ENCODE assay signal across 18 cellular contexts in the genomic region with DNA sequence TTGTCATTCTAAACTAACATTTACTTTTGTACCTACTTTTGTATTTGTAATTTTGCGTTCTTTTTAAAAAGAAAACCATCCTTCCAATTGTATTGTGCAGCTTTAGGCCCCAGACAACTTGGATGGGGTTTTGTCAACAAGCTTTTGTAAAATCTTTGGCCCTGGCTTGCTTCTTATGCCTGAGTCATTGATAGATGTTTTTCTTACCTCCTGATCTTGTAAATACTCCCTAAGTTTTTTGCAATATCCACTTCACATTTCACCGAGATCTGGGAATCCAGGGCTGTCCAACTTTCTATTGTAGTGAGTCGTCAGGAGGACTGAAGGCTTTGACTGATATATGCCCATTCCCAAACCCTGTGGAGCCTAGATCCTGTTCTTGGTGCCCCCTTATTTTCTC.
A peak's percentile ranks its signal among the peaks of the same experiment; 100 is the strongest.
DNase-seq lines count a peak whose midpoint lies in the region; ATAC-seq and TF ChIP-seq lines count a peak whose summit lies in the region.
"Had no signal": no experiment of that assay in that cellular context is flagged by ENCODE, and none has a peak within 500 bp of the region (broad histone marks: within the 10 kb centered on the region; RNA-seq: fewer than 3 reads in every experiment).

No MANE protein-coding gene starts in this region.

- peak overlapping the region; percentile 24 for H3K27ac Mint-ChIP-seq in type B pancreatic cell
- H3K27ac Mint-ChIP-seq: B cell; CD4-positive, CD25-positive, alpha-beta regulatory T cell had no signal

- H3K9me3 ChIP-seq in PC-3 (ENCODE audit: low read length) (no peaks in the 10 kb centered on the region), esophagus muscularis mucosa (no peaks in the 10 kb centered on the region)

- no peaks in the 10 kb centered on the region for H3K4me1 Mint-ChIP-seq in type B pancreatic cell (ENCODE audit: unreplicated experiment)
- H3K4me1 Mint-ChIP-seq: B cell; CD4-positive, CD25-positive, alpha-beta regulatory T cell; IgD-negative memory B cell had no signal

- CTCF ChIA-PET in PC-3 (lab: Charles Lee) = no interaction called here

- H3F3A ChIP-seq in PC-3 (ENCODE audit: low read length, unreplicated experiment) = no peaks in the 10 kb centered on the region

- no TSS peak for BruUV-seq in PC-3 (replicated peaks; lab: Mats Ljungman, UMichigan)

- H3K27ac ChIP-seq in PC-3 (ENCODE audit: low read length) (no peak overlapping the region), epithelial cell of prostate (peak overlapping the region; percentile 34), esophagus muscularis mucosa (replicated peaks in 1 of 4) (no peak overlapping the region)

- H2AFZ ChIP-seq in PC-3 (ENCODE audit: low read length) = 0 out of 2 replicates have a peak overlapping the region, but pooled peaks have one; percentile 22

- H3K79me2 ChIP-seq in PC-3 (ENCODE audit: low read length) = no peaks in the 10 kb centered on the region

- H3K4me3 ChIP-seq in PC-3 (ENCODE audit: low read length) (no peak overlapping the region), esophagus muscularis mucosa (no peak overlapping the region)

- ATAC-seq in PC-3 = no peak
- no peak for ATAC-seq in HG02623 (IDR thresholded peaks at IDR 0.05; ENCODE audit: unreplicated experiment)
- ATAC-seq: Panc1 had no signal

- H4K20me1 ChIP-seq in PC-3 (ENCODE audit: low read length) = no peaks in the 10 kb centered on the region

- TF ChIP-seq POLR2A in esophagus muscularis mucosa (IDR thresholded peaks at IDR 0.05; ENCODE audit: low read depth) = no peak

- H3K4me2 ChIP-seq in PC-3 (ENCODE audit: low read length) = no peak overlapping the region

- 70% methylated on average over 3 of the region's 3 CpGs for WGBS in esophagus muscularis mucosa

- H3K9me2 ChIP-seq in PC-3 (replicated peaks; ENCODE audit: low read length) = no peaks in the 10 kb centered on the region

- intact Hi-C loops in PC-3 (cut with micrococcal nuclease) (loop anchor here (5.0 kb wide), 1 partner anchor 138 kb away; no protein-coding TSS in a partner anchor), esophagus muscularis mucosa (cut with DNase I) (no loop called here)

- H3K4me1 ChIP-seq in PC-3 (ENCODE audit: insufficient read depth, low read length) = peaks cover 16% of the 10 kb centered on the region
- H3K4me1 ChIP-seq in esophagus muscularis mucosa = peaks cover 0 to 10% (median 4%) of the 10 kb centered on the region in 4 donors

- DNase-seq in PC-3 = peak; percentile 29
- DNase-seq in epithelial cell of prostate (ENCODE audit: low read depth, low spot score) = no peak
- peak; percentile 74 for DNase-seq in iris pigment epithelial cell (ENCODE audit: low read depth)
- DNase-seq in type B pancreatic cell (ENCODE audit: extremely low spot score, unreplicated experiment) = no peak
- DNase-seq in esophagus muscularis mucosa (ENCODE audit: extremely low spot score) = no peak
- DNase-seq in NCI-H446 (lab: John Stamatoyannopoulos, UW) = no peak
- DNase-seq: CD4-positive, CD25-positive, alpha-beta regulatory T cell; DMS53; H7; MV-4-11; NCI-H1417 treated with DMSO at 0.1 percent for 48 hours; NCI-H2029; NCI-H2171 treated with DMSO at 0.1 percent for 48 hours; NCI-H524 had no signal

- POLR2A ChIA-PET in PC-3 (lab: Charles Lee; ENCODE audit: unreplicated experiment) = interaction anchor here (0.5 kb wide), 1 partner anchor 1492 kb away, joined by 4 read pairs; no protein-coding TSS in a partner anchor

- no peak overlapping the region for H3K9ac ChIP-seq in PC-3 (ENCODE audit: low read length)

- TF ChIP-seq EP300 in esophagus muscularis mucosa (IDR thresholded peaks at IDR 0.05) = no peak

- no peaks in the 10 kb centered on the region for H3K27me3 Mint-ChIP-seq in type B pancreatic cell
- H3K27me3 Mint-ChIP-seq: B cell; CD4-positive, CD25-positive, alpha-beta regulatory T cell; IgD-negative memory B cell had no signal

- H3K36me3 ChIP-seq in PC-3 (ENCODE audit: low read depth, low read length) (no peaks in the 10 kb centered on the region), esophagus muscularis mucosa (no peaks in the 10 kb centered on the region)

- no peak for TF ChIP-seq CTCF in PC-3 (conservative IDR thresholded peaks at IDR 0.05; ENCODE audit: low read depth, low read length)
- no peak for TF ChIP-seq CTCF in type B pancreatic cell (conservative IDR thresholded peaks at IDR 0.05)
- TF ChIP-seq CTCF in esophagus muscularis mucosa (IDR thresholded peaks at IDR 0.05) = no peak

- no peaks in the 10 kb centered on the region for H3K27me3 ChIP-seq in PC-3 (ENCODE audit: low read length)
- no peaks in the 10 kb centered on the region for H3K27me3 ChIP-seq in esophagus muscularis mucosa

- peaks cover 6% of the 10 kb centered on the region for H3K9me3 Mint-ChIP-seq in type B pancreatic cell

- no peak overlapping the region for H3K4me3 Mint-ChIP-seq in type B pancreatic cell
- H3K4me3 Mint-ChIP-seq: B cell; CD4-positive, CD25-positive, alpha-beta regulatory T cell; IgD-negative memory B cell had no signal

- H3K36me3 Mint-ChIP-seq in type B pancreatic cell = no peaks in the 10 kb centered on the region
- H3K36me3 Mint-ChIP-seq: CD4-positive, CD25-positive, alpha-beta regulatory T cell; IgD-negative memory B cell had no signal

Comparison
In these comparisons a context has a peak if more than half of its experiments do, and no peak if none do; other contexts are left out.
1. DNase-seq: peak in PC-3 (single experiment) and iris pigment epithelial cell (single experiment); none in epithelial cell of prostate (single experiment), type B pancreatic cell (single experiment), esophagus muscularis mucosa (single experiment) and NCI-H446 (0 of 2).